8 cellular contexts compared by ENCODE assay signal in genomic region chr20:23174821-23175220, GRCh38.
"Had no signal": no experiment of that assay in that cellular context is flagged by ENCODE, and none has a peak within 500 bp of the region (broad histone marks: within the 10 kb centered on the region; RNA-seq: fewer than 3 reads in every experiment).

No MANE protein-coding gene starts in this region.

- H3K4me3 ChIP-seq: GM12878 had no signal

- FAIRE-seq: G401.6, GM12878, GM12891, GM12892, GM18507, GM19239 had no signal

- DNase-seq: GDM1, GF-D8 had no signal

- ATAC-seq: GM12878 had no signal
